ENCODE assay signal across 11 cellular contexts in genomic region chr5:59483971-59484472, GRCh38.
A peak's percentile ranks its signal among the peaks of the same experiment; 100 is the strongest.
DNase-seq lines count a peak whose midpoint lies in the region; FAIRE-seq and TF ChIP-seq lines count a peak whose summit lies in the region.
"Had no signal": no experiment of that assay in that cellular context is flagged by ENCODE, and none has a peak within 500 bp of the region (broad histone marks: within the 10 kb centered on the region; RNA-seq: fewer than 3 reads in every experiment).

No MANE protein-coding gene starts in this region.

- H3K9ac ChIP-seq in keratinocyte (ENCODE audit: control insufficient read depth, extremely low read depth, insufficient read depth, low read length) = no peak overlapping the region

- H3K27me3 Mint-ChIP-seq in MCF 10A (ENCODE audit: insufficient read depth, unreplicated experiment) = no peaks in the 10 kb centered on the region
- H3K27me3 Mint-ChIP-seq in activated naive CD8-positive, alpha-beta T cell = no peaks in the 10 kb centered on the region
- H3K27me3 Mint-ChIP-seq in CD8-positive, alpha-beta memory T cell = peaks cover 0 to 2% of the 10 kb centered on the region in 2 donors

- H3K9me3 ChIP-seq in breast epithelium = no peaks in the 10 kb centered on the region
- no peaks in the 10 kb centered on the region for H3K9me3 ChIP-seq in keratinocyte (ENCODE audit: control insufficient read depth, low read depth, low read length)
- no peaks in the 10 kb centered on the region for H3K9me3 ChIP-seq in CD8-positive, alpha-beta memory T cell (ENCODE audit: low read length)
- H3K9me3 ChIP-seq: sigmoid colon, upper lobe of right lung had no signal

- peaks cover 6% of the 10 kb centered on the region for H3K36me3 Mint-ChIP-seq in MCF 10A (ENCODE audit: insufficient read depth, unreplicated experiment)
- no peaks in the 10 kb centered on the region for H3K36me3 Mint-ChIP-seq in activated naive CD8-positive, alpha-beta T cell
- H3K36me3 Mint-ChIP-seq in CD8-positive, alpha-beta memory T cell = no peaks in the 10 kb centered on the region

- H3K27ac Mint-ChIP-seq in MCF 10A (ENCODE audit: low read depth, unreplicated experiment) = peak overlapping the region; percentile 18
- peak overlapping the region; percentile 79 for H3K27ac Mint-ChIP-seq in activated naive CD8-positive, alpha-beta T cell
- H3K27ac Mint-ChIP-seq in CD8-positive, alpha-beta memory T cell = no peak overlapping the region

- no peaks in the 10 kb centered on the region for H4K20me1 ChIP-seq in keratinocyte (ENCODE audit: control insufficient read depth, extremely low read depth, insufficient read depth, low read length)

- H3K27ac ChIP-seq in breast epithelium = no peak overlapping the region
- no peak overlapping the region for H3K27ac ChIP-seq in keratinocyte (ENCODE audit: control insufficient read depth, insufficient read depth, low read length)
- no peak overlapping the region for H3K27ac ChIP-seq in CD8-positive, alpha-beta memory T cell (ENCODE audit: low read depth, low read length)
- H3K27ac ChIP-seq: upper lobe of right lung had no signal

- intact Hi-C loops in MCF 10A (cut with micrococcal nuclease) (no loop called here), breast epithelium (cut with DNase I; ENCODE audit: low total_unique reads) (no loop called here)

- no peaks in the 10 kb centered on the region for H3K9me1 ChIP-seq in keratinocyte (ENCODE audit: control insufficient read depth, extremely low read depth, insufficient read depth, low read length)

- no TSS peak for BruUV-seq in MCF 10A (replicated peaks; lab: Mats Ljungman, UMichigan)

- no peak for TF ChIP-seq POLR2A in breast epithelium (IDR thresholded peaks at IDR 0.05)

- H3K9me3 Mint-ChIP-seq in MCF 10A (ENCODE audit: unreplicated experiment) = no peaks in the 10 kb centered on the region
- H3K9me3 Mint-ChIP-seq in activated naive CD8-positive, alpha-beta T cell (ENCODE audit: low read depth) = no peaks in the 10 kb centered on the region
- H3K9me3 Mint-ChIP-seq in CD8-positive, alpha-beta memory T cell = no peaks in the 10 kb centered on the region

- H2AFZ ChIP-seq in keratinocyte (ENCODE audit: control insufficient read depth, low read length) = no peak overlapping the region

- DNase-seq in MCF 10A (ENCODE audit: unreplicated experiment) (no peak), breast epithelium (ENCODE audit: low spot score in 2 of 2) (no peak), keratinocyte (ENCODE audit: low read depth, low spot score) (peak; percentile 17), cerebellum (ENCODE audit: low spot score) (no peak), DMS53 (lab: John Stamatoyannopoulos, UW) (no peak), NCI-H1092 (lab: John Stamatoyannopoulos, UW) (no peak)
- DNase-seq in CD8-positive, alpha-beta memory T cell = no peak
- DNase-seq: NCI-H1092 treated with DMSO at 0.1 percent for 48 hours, sigmoid colon, upper lobe of right lung had no signal

- dilution Hi-C loops in keratinocyte (cut with MboI; ENCODE audit: extremely low pct_ligation_motif_present, low sequenced_read_pairs) = no loop called here

- no peaks in the 10 kb centered on the region for H3K36me3 ChIP-seq in breast epithelium
- H3K36me3 ChIP-seq in keratinocyte (ENCODE audit: control insufficient read depth in 2 of 2, extremely low read depth in 1 of 2, insufficient read depth in 2 of 2, low read length in 2 of 2) = no peaks in the 10 kb centered on the region
- H3K36me3 ChIP-seq in CD8-positive, alpha-beta memory T cell (ENCODE audit: insufficient read depth, low read length) = no peaks in the 10 kb centered on the region
- H3K36me3 ChIP-seq: sigmoid colon, upper lobe of right lung had no signal

- no peak overlapping the region for H3K4me3 Mint-ChIP-seq in MCF 10A (ENCODE audit: unreplicated experiment)
- no peak overlapping the region for H3K4me3 Mint-ChIP-seq in activated naive CD8-positive, alpha-beta T cell
- no peak overlapping the region for H3K4me3 Mint-ChIP-seq in CD8-positive, alpha-beta memory T cell

- H3K4me1 Mint-ChIP-seq in MCF 10A (ENCODE audit: insufficient read depth, unreplicated experiment) = peaks cover 30% of the 10 kb centered on the region
- H3K4me1 Mint-ChIP-seq in activated naive CD8-positive, alpha-beta T cell (ENCODE audit: low read depth) = peaks cover 2% of the 10 kb centered on the region
- H3K4me1 Mint-ChIP-seq in CD8-positive, alpha-beta memory T cell = no peaks in the 10 kb centered on the region

- CTCF ChIA-PET in MCF 10A (lab: Yijun Ruan, JAX) = interaction anchor here (0.6 to 1.0 kb wide), 7 partner anchors 12 to 312 kb away, joined by 3 to 5 read pairs (median 3); no protein-coding TSS in a partner anchor
- CTCF ChIA-PET in CD8-positive, alpha-beta memory T cell (lab: Charles Lee) = no interaction called here

- POLR2A ChIA-PET in MCF 10A (lab: Yijun Ruan, JAX) = interaction anchor here (0.8 to 1.0 kb wide), 2 partner anchors 42 to 189 kb away, joined by 3 read pairs; no protein-coding TSS in a partner anchor
- POLR2A ChIA-PET in CD8-positive, alpha-beta memory T cell (lab: Charles Lee) = no interaction called here

- TF ChIP-seq CTCF in MCF 10A (IDR thresholded peaks at IDR 0.05; ENCODE audit: unreplicated experiment) (no peak), breast epithelium (IDR thresholded peaks at IDR 0.05) (no peak), keratinocyte (optimal IDR thresholded peaks at IDR 0.05 in 1 of 3, IDR thresholded peaks at IDR 0.05 in 1 of 3, conservative IDR thresholded peaks at IDR 0.05 in 1 of 3; ENCODE audit: extremely low read depth in 1 of 3, insufficient read depth in 2 of 3, low read length in 3 of 3) (no peak)

- H3K27me3 ChIP-seq in breast epithelium = no peaks in the 10 kb centered on the region
- no peaks in the 10 kb centered on the region for H3K27me3 ChIP-seq in keratinocyte (ENCODE audit: control insufficient read depth, extremely low read depth, insufficient read depth, low read length)
- H3K27me3 ChIP-seq in CD8-positive, alpha-beta memory T cell (ENCODE audit: insufficient read depth, low read length, poor library complexity, severe bottlenecking) = no peaks in the 10 kb centered on the region
- H3K27me3 ChIP-seq: sigmoid colon, upper lobe of right lung had no signal

- FAIRE-seq in keratinocyte (lab: Jason Lieb, UNC) = peak; percentile 58

- H3K4me3 ChIP-seq in breast epithelium (no peak overlapping the region), keratinocyte (ENCODE audit: control insufficient read depth in 2 of 3, extremely low read depth in 1 of 3, insufficient read depth in 2 of 3, low read depth in 1 of 3, low read length in 3 of 3) (no peak overlapping the region)
- H3K4me3 ChIP-seq in CD8-positive, alpha-beta memory T cell (ENCODE audit: low read length) = no peak overlapping the region
- H3K4me3 ChIP-seq: sigmoid colon, upper lobe of right lung had no signal

- no peaks in the 10 kb centered on the region for H3K79me2 ChIP-seq in keratinocyte (ENCODE audit: control insufficient read depth, insufficient read depth, low read length)

- H3K4me2 ChIP-seq in keratinocyte (ENCODE audit: control insufficient read depth, extremely low read depth, insufficient read depth, low read depth, low read length) = no peak overlapping the region

- H3K4me1 ChIP-seq in breast epithelium (no peaks in the 10 kb centered on the region), keratinocyte (ENCODE audit: control insufficient read depth, extremely low read depth, insufficient read depth, low read length) (peaks cover 27% of the 10 kb centered on the region)
- no peaks in the 10 kb centered on the region for H3K4me1 ChIP-seq in CD8-positive, alpha-beta memory T cell (ENCODE audit: insufficient read depth, low read length)
- H3K4me1 ChIP-seq: upper lobe of right lung had no signal

Comparison
In these comparisons a context has a peak if more than half of its experiments do, and no peak if none do; other contexts are left out.
1. H3K27ac Mint-ChIP-seq: peak in MCF 10A (single experiment) and activated naive CD8-positive, alpha-beta T cell (single experiment); none in CD8-positive, alpha-beta memory T cell (0 of 8).